Comparison of ENCODE assay signal across 15 cellular contexts in genomic region chr12:109706398-109706746, GRCh38. TPM values are rescaled to one million over a fixed set of nuclear protein-coding genes. Genes with fewer than 3 reads are reported as not detected.
"Had no signal": no experiment of that assay in that cellular context is flagged by ENCODE, and none has a peak within 500 bp of the region (broad histone marks: within the 10 kb centered on the region; RNA-seq: fewer than 3 reads in every experiment).

No MANE protein-coding gene starts in this region.

- H3K9me3 ChIP-seq: heart left ventricle, right atrium auricular region, suprapubic skin, thyroid gland, upper lobe of left lung, uterus had no signal

- H3K4me1 Mint-ChIP-seq: naive thymus-derived CD4-positive, alpha-beta T cell had no signal

- H3K27ac ChIP-seq: coronary artery, heart left ventricle, right atrium auricular region, suprapubic skin, thyroid gland, upper lobe of left lung, uterus had no signal

- H3K36me3 Mint-ChIP-seq: naive thymus-derived CD4-positive, alpha-beta T cell had no signal

- H3K9me3 Mint-ChIP-seq: naive thymus-derived CD4-positive, alpha-beta T cell had no signal

- H3K4me3 ChIP-seq: coronary artery, heart left ventricle, right atrium auricular region, suprapubic skin, thyroid gland, upper lobe of left lung, uterus had no signal

- H3K27me3 ChIP-seq: right atrium auricular region, thyroid gland had no signal

- H3K4me3 Mint-ChIP-seq: naive thymus-derived CD4-positive, alpha-beta T cell had no signal

- ATAC-seq: esophagus mucosa; heart left ventricle; naive thymus-derived CD4-positive, alpha-beta T cell had no signal

- DNase-seq: effector CD8-positive, alpha-beta T cell; heart left ventricle; kidney glomerular epithelial cell; mammary epithelial cell; naive thymus-derived CD4-positive, alpha-beta T cell; stimulated activated CD4-positive, alpha-beta T cell treated with anti-CD3 and anti-CD28 coated beads, Interleukin-12 subunit alpha, Interleukin-12 subunit beta, amount 100 ng/mL, for 4 hours; stimulated activated naive CD4-positive, alpha-beta T cell treated with Interleukin-2 at 50 U/mL for 16 hours; thyroid gland; upper lobe of left lung; uterus had no signal

- H3K36me3 ChIP-seq: heart left ventricle, right atrium auricular region, suprapubic skin, thyroid gland, upper lobe of left lung, uterus had no signal

- H3K4me1 ChIP-seq: heart left ventricle, right atrium auricular region, suprapubic skin, thyroid gland, upper lobe of left lung, uterus had no signal

RNA-seq across cellular contexts. Expression of gene FAM222A, which starts 7.3 kb away (rescaled TPM):
- total RNA-seq: fibroblast of lung had no signal
